ENCODE assay signal across 11 cellular contexts in genomic region chr20:57716202-57716601, GRCh38. TPM values are rescaled to one million over a fixed set of nuclear protein-coding genes. Genes with fewer than 3 reads are reported as not detected.
DNase-seq lines count a peak whose midpoint lies in the region; ATAC-seq and TF ChIP-seq lines count a peak whose summit lies in the region.
"Had no signal": no experiment of that assay in that cellular context is flagged by ENCODE, and none has a peak within 500 bp of the region (broad histone marks: within the 10 kb centered on the region; RNA-seq: fewer than 3 reads in every experiment).

No MANE protein-coding gene starts in this region.

- TF ChIP-seq POLR2A in gastrocnemius medialis (IDR thresholded peaks at IDR 0.05): no peak

- H3K36me3 ChIP-seq in SJSA1: no peaks in the 10 kb centered on the region
- no peaks in the 10 kb centered on the region for H3K36me3 ChIP-seq in gastrocnemius medialis
- H3K36me3 ChIP-seq: MG63 had no signal

- no peaks in the 10 kb centered on the region for H3K27me3 ChIP-seq in SJSA1 (replicated peaks)
- H3K27me3 ChIP-seq in gastrocnemius medialis: no peaks in the 10 kb centered on the region
- H3K27me3 ChIP-seq: MG63, testis had no signal

- intact Hi-C loops in gastrocnemius medialis (cut with DNase I; ENCODE audit: low total_unique reads): loop anchor here (5.0 to 10.0 kb wide), 3 partner anchors 259 to 1179 kb away; no protein-coding TSS in a partner anchor

- H3K9me3 ChIP-seq in SJSA1 (replicated peaks) (no peaks in the 10 kb centered on the region), gastrocnemius medialis (no peaks in the 10 kb centered on the region)
- H3K9me3 ChIP-seq: MG63, testis had no signal

- H3K4me3 ChIP-seq in SJSA1: no peak overlapping the region
- H3K4me3 ChIP-seq in gastrocnemius medialis: no peak overlapping the region
- H3K4me3 ChIP-seq: MG63, testis had no signal

- ATAC-seq in gastrocnemius medialis (no peak), GM18907 (IDR thresholded peaks at IDR 0.05; ENCODE audit: unreplicated experiment) (no peak), HG02973 (IDR thresholded peaks at IDR 0.05; ENCODE audit: unreplicated experiment) (no peak)

- H3K4me1 ChIP-seq in SJSA1 (replicated peaks): peaks cover 46% of the 10 kb centered on the region
- peaks cover 73 to 76% of the 10 kb centered on the region in 2 donors for H3K4me1 ChIP-seq in gastrocnemius medialis

- DNase-seq in GM04503 (ENCODE audit: low read depth) (peak; percentile 58), SJSA1 (ENCODE audit: low read depth in 1 of 2, low spot score in 2 of 2) (no peak), fibroblast of gingiva (ENCODE audit: low read depth) (peak; percentile 31), gastrocnemius medialis (no peak), ACHN (no peak)
- DNase-seq: COR-L47, MG63, testis had no signal

- no peak for TF ChIP-seq CTCF in gastrocnemius medialis (IDR thresholded peaks at IDR 0.05 in 4 of 5, conservative IDR thresholded peaks at IDR 0.05 in 1 of 5)

- H3K27ac ChIP-seq in SJSA1 (peak overlapping the region; percentile 28; the same call in 1 of the 2 replicates), gastrocnemius medialis (peak overlapping the region; percentile 77 to 94 (median 80))
- H3K27ac ChIP-seq: HL-60, testis had no signal

- in situ Hi-C loops in gastrocnemius medialis (cut with MboI; ENCODE audit: low sequenced_read_pairs in 4 of 4) (loop anchor here in 2 of 4 donors (25.0 kb wide), 2 partner anchors 329 to 1329 kb away; partner anchors contain the start of genes AURKA (in 1 of the 2), CSTF1 (in 1 of the 2) and RBM38 (in 1 of the 2)), ACHN (cut with HindIII; ENCODE audit: low pct_ligation_motif_present, low pct_unique_long_range_greater_than_20kb, low sequenced_read_pairs) (no loop called here)

RNA-seq across cellular contexts. Expression of gene PMEPA1, which starts 6.4 kb away (rescaled TPM):
- total RNA-seq in SJSA1 (2014; rRNA removed; shearing (Covaris generic)): 4.9 and 13.9 TPM in 2 replicates
- total RNA-seq in gastrocnemius medialis: 1 to 10 TPM; 1.5 to 8.1 (median 5.8) TPM

Comparison
In these comparisons a context has a peak if more than half of its experiments do, and no peak if none do; other contexts are left out.
1. DNase-seq: peak in GM04503 (single experiment) and fibroblast of gingiva (single experiment); none in SJSA1 (0 of 2), gastrocnemius medialis (0 of 2) and ACHN (single experiment).